Comparison of ENCODE assay signal across 7 cellular contexts in the genomic region with DNA sequence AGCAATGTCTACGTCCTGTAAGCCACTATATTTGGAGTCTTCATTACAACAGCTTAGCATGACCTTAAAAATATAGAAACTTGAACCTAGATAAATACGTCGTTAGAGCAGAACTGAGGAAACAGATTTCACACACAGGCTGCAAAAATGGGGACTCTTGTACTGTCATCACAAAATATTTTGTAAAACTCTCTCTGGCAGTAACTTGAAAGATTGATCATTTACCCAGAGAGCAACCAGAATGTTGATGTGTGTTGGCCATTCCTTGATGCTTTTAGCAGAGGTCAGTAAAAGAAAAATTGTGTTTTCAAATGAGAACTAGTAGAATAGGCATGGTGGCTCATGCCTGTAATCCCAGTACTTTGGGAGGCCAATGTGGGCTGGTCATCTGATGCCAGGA. TPM values are rescaled to one million over a fixed set of nuclear protein-coding genes. Genes with fewer than 3 reads are reported as not detected.
"Had no signal": no experiment of that assay in that cellular context is flagged by ENCODE, and none has a peak within 500 bp of the region (broad histone marks: within the 10 kb centered on the region; RNA-seq: fewer than 3 reads in every experiment).

No MANE protein-coding gene starts in this region.

- DNase-seq: H9, HCEC 1CT, IMR-90 had no signal

- H3K9me3 Mint-ChIP-seq: GM23338 had no signal

- H3K27ac Mint-ChIP-seq: GM23338, H9 had no signal

- H3K4me3 Mint-ChIP-seq: GM23338, H9 had no signal

- ATAC-seq: GM23338, K562 had no signal

RNA-seq across cellular contexts. Expression of a gene that starts 14.5 kb away (rescaled TPM):
- total RNA-seq: H1, HT1080, IMR-90, K562 had no signal

RNA-seq across cellular contexts. Expression of a gene that starts 57.3 kb away (rescaled TPM):
- total RNA-seq: H1, H9, HT1080, IMR-90 had no signal
